2 cellular contexts compared by ENCODE assay signal in the genomic region with DNA sequence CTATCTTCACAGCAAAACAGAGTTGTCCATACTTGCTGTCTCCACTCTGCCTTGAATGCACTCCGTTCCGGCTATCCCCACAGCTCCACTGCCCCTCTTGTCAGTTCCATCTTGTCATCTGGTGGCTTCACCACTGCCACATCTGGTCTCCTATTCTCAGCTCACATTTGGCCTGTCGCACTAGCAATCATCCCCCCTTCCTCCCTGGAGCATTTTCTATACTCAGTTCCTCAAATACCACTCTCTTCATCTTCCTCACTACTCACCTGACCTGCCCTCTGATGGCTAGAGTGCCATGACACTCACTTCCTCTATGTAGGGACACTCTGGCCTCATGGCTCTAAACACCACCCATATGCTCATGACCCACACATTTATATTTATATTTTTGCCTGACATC.
TF ChIP-seq lines count a peak whose summit lies in the region.

No MANE protein-coding gene starts in this region.

TF ChIP-seq in IMR-90, 13 proteins besides CTCF, POLR2A, EP300 and RAD21:
- TF ChIP-seq, protein P1, sequence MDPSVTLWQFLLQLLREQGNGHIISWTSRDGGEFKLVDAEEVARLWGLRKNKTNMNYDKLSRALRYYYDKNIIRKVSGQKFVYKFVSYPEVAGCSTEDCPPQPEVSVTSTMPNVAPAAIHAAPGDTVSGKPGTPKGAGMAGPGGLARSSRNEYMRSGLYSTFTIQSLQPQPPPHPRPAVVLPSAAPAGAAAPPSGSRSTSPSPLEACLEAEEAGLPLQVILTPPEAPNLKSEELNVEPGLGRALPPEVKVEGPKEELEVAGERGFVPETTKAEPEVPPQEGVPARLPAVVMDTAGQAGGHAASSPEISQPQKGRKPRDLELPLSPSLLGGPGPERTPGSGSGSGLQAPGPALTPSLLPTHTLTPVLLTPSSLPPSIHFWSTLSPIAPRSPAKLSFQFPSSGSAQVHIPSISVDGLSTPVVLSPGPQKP (IDR thresholded peaks at IDR 0.05; ENCODE audit: borderline replicate concordance, low read depth, low read length): no peak
- no peak for TF ChIP-seq MXI1 (IDR thresholded peaks at IDR 0.05; ENCODE audit: borderline replicate concordance, low read depth, low read length)
- TF ChIP-seq, protein P2, sequence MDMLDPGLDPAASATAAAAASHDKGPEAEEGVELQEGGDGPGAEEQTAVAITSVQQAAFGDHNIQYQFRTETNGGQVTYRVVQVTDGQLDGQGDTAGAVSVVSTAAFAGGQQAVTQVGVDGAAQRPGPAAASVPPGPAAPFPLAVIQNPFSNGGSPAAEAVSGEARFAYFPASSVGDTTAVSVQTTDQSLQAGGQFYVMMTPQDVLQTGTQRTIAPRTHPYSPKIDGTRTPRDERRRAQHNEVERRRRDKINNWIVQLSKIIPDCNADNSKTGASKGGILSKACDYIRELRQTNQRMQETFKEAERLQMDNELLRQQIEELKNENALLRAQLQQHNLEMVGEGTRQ (IDR thresholded peaks at IDR 0.05; ENCODE audit: low read depth, low read length): no peak
- TF ChIP-seq CEBPB (IDR thresholded peaks at IDR 0.05; ENCODE audit: low read depth, low read length): no peak

TF ChIP-seq in K562, 482 proteins besides CTCF, POLR2A, EP300 and RAD21:
- TF ChIP-seq HDAC1 (IDR thresholded peaks at IDR 0.05) (no peak), KDM4B (IDR thresholded peaks at IDR 0.05; ENCODE audit: borderline replicate concordance in 2 of 2, low read depth in 1 of 2) (no peak), DIDO1 (tag; IDR thresholded peaks at IDR 0.05; ENCODE audit: low read depth) (no peak), SMARCA4 (IDR thresholded peaks at IDR 0.05) (no peak), MTA3 (IDR thresholded peaks at IDR 0.05; ENCODE audit: borderline replicate concordance) (no peak), SPI1 (IDR thresholded peaks at IDR 0.05; ENCODE audit: borderline replicate concordance, low read depth, low read length) (peak; percentile 23; the same call in 1 of the 2 replicates)
- TF ChIP-seq, protein P3, sequence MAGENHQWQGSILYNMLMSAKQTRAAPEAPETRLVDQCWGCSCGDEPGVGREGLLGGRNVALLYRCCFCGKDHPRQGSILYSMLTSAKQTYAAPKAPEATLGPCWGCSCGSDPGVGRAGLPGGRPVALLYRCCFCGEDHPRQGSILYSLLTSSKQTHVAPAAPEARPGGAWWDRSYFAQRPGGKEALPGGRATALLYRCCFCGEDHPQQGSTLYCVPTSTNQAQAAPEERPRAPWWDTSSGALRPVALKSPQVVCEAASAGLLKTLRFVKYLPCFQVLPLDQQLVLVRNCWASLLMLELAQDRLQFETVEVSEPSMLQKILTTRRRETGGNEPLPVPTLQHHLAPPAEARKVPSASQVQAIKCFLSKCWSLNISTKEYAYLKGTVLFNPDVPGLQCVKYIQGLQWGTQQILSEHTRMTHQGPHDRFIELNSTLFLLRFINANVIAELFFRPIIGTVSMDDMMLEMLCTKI (IDR thresholded peaks at IDR 0.05; ENCODE audit: partially characterized antibody): no peak
TF ChIP-seq in K562: peak in this region for 1.
